ENCODE assay signal across 9 cellular contexts in the genomic region with DNA sequence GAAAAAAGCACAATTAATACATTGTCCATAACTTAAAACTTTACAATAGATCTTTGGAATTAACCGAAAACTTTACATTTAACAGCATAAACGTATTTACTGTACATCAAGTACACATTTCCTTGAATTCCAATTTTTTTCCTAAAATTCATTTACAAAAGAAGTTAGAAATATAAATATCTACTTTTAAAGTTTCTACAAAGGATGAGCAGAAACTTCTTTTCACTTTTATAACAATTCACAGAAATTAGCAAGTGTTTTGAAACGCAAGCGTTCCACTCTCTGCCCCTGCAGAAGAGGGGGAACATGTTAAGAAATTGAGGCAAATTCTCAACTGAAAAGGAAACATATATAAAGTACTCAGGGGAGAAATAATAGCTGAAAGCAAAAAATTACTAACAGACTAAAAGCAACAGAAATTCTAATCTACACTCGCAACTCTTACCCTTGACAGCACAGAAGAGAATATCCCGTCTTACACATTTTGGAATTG. TPM values are rescaled to one million over a fixed set of nuclear protein-coding genes. Genes with fewer than 3 reads are reported as not detected.
DNase-seq lines count a peak whose midpoint lies in the region; ATAC-seq, FAIRE-seq and TF ChIP-seq lines count a peak whose summit lies in the region.
"Had no signal": no experiment of that assay in that cellular context is flagged by ENCODE, and none has a peak within 500 bp of the region (broad histone marks: within the 10 kb centered on the region; RNA-seq: fewer than 3 reads in every experiment).

No MANE protein-coding gene starts in this region.

- peaks cover 3% of the 10 kb centered on the region; the same call in 1 of the 2 replicates for H3K9me3 ChIP-seq in SK-N-SH
- H3K9me3 ChIP-seq in keratinocyte (ENCODE audit: control insufficient read depth, low read depth, low read length): peaks cover 2% of the 10 kb centered on the region
- H3K9me3 ChIP-seq in subcutaneous abdominal adipose tissue (ENCODE audit: control insufficient read depth in 5 of 5, low read length in 5 of 5): peaks cover 0 to 2% (median 0%) of the 10 kb centered on the region in 5 donors

- no peaks in the 10 kb centered on the region for H3K27me3 Mint-ChIP-seq in activated naive CD8-positive, alpha-beta T cell treated with anti-CD3 and anti-CD28 coated beads, Interleukin-2, amount 10 ng/mL, durations not matched to agents 7 days and 5 days

- no peak for TF ChIP-seq CTCF in SK-N-SH (IDR thresholded peaks at IDR 0.05)
- TF ChIP-seq CTCF in keratinocyte (optimal IDR thresholded peaks at IDR 0.05 in 1 of 3, IDR thresholded peaks at IDR 0.05 in 1 of 3, conservative IDR thresholded peaks at IDR 0.05 in 1 of 3; ENCODE audit: extremely low read depth in 1 of 3, insufficient read depth in 2 of 3, low read length in 3 of 3): no peak

- H3K27ac ChIP-seq in SK-N-SH (ENCODE audit: low read depth in 2 of 2, low read length in 1 of 2) (peak overlapping the region; percentile 97), keratinocyte (ENCODE audit: control insufficient read depth, insufficient read depth, low read length) (peak overlapping the region; percentile 99), subcutaneous abdominal adipose tissue (ENCODE audit: low read depth, low read length) (peak overlapping the region; percentile 99)

- H3K36me3 ChIP-seq in SK-N-SH (replicated peaks in 1 of 2; ENCODE audit: control insufficient read depth in 1 of 2, insufficient read depth in 2 of 2, low read length in 1 of 2) (peaks cover 7 to 8% of the 10 kb centered on the region in 2 experiments), keratinocyte (ENCODE audit: control insufficient read depth in 2 of 2, extremely low read depth in 1 of 2, insufficient read depth in 2 of 2, low read length in 2 of 2) (peaks cover 2 to 22% of the 10 kb centered on the region in 2 experiments), subcutaneous abdominal adipose tissue (ENCODE audit: control insufficient read depth in 5 of 5, insufficient read depth in 5 of 5, low read length in 5 of 5) (peaks cover 0 to 2% (median 0%) of the 10 kb centered on the region in 5 donors)

- no peak for FAIRE-seq in keratinocyte (lab: Jason Lieb, UNC)
- FAIRE-seq: A204.1 had no signal

- H3K9me2 ChIP-seq in SK-N-SH: no peaks in the 10 kb centered on the region

- H3K79me2 ChIP-seq in SK-N-SH (ENCODE audit: insufficient read depth) (peaks cover 57% of the 10 kb centered on the region), keratinocyte (ENCODE audit: control insufficient read depth, insufficient read depth, low read length) (peaks cover 63% of the 10 kb centered on the region)

- ATAC-seq in SK-N-SH treated with all-trans-retinoic acid at 6 μM for 48 hours (no peak), GM19463 (IDR thresholded peaks at IDR 0.05; ENCODE audit: unreplicated experiment) (no peak)
- no peak for ATAC-seq in activated naive CD8-positive, alpha-beta T cell treated with anti-CD3 and anti-CD28 coated beads, Interleukin-2, amount 10 ng/mL, durations not matched to agents 7 days and 5 days (ENCODE audit: low read depth)

- peaks cover 2% of the 10 kb centered on the region for H3K9me1 ChIP-seq in keratinocyte (ENCODE audit: control insufficient read depth, extremely low read depth, insufficient read depth, low read length)

- CTCF ChIA-PET in SK-N-SH (lab: Yijun Ruan, JAX): interaction anchor here (0.6 to 12.3 kb wide), 47 partner anchors 10 to 1136 kb away, joined by 3 to 121 read pairs (median 4); partner anchors contain the start of gene AGPS

- H3K9ac ChIP-seq in SK-N-SH (peak overlapping the region; percentile 98), keratinocyte (ENCODE audit: control insufficient read depth, extremely low read depth, insufficient read depth, low read length) (peak overlapping the region; percentile 97), subcutaneous abdominal adipose tissue (ENCODE audit: low read length in 5 of 5) (peak overlapping the region in 4 of 5 donors; percentile 84 to 99 (median 93))

- peaks cover 54% of the 10 kb centered on the region for H3K4me1 Mint-ChIP-seq in activated naive CD8-positive, alpha-beta T cell treated with anti-CD3 and anti-CD28 coated beads, Interleukin-2, amount 10 ng/mL, durations not matched to agents 7 days and 5 days

- peak overlapping the region; percentile 71 to 93 for H3K4me3 ChIP-seq in SK-N-SH (ENCODE audit: low read depth in 2 of 2, low read length in 1 of 2)
- peak overlapping the region; percentile 88 to 99 (median 92) for H3K4me3 ChIP-seq in keratinocyte (ENCODE audit: control insufficient read depth in 2 of 3, extremely low read depth in 1 of 3, insufficient read depth in 2 of 3, low read depth in 1 of 3, low read length in 3 of 3)
- H3K4me3 ChIP-seq in subcutaneous abdominal adipose tissue (ENCODE audit: low read depth in 1 of 5, low read length in 5 of 5): peak overlapping the region; percentile 67 to 84 (median 77)

- H2AFZ ChIP-seq in SK-N-SH (ENCODE audit: low read depth): no peak overlapping the region
- H2AFZ ChIP-seq in keratinocyte (ENCODE audit: control insufficient read depth, low read length): no peak overlapping the region

- DNase-seq in SK-N-SH (no peak), keratinocyte (ENCODE audit: low read depth, low spot score) (no peak), EL (no peak), ecto neural progenitor cell (ENCODE audit: low spot score) (no peak)
- DNase-seq in activated naive CD8-positive, alpha-beta T cell treated with anti-CD3 and anti-CD28 coated beads, Interleukin-2, amount 10 ng/mL, durations not matched to agents 7 days and 5 days: no peak

- no peak for TF ChIP-seq RAD21 in SK-N-SH (IDR thresholded peaks at IDR 0.05; ENCODE audit: low read length)

- dilution Hi-C loops in keratinocyte (cut with MboI; ENCODE audit: extremely low pct_ligation_motif_present, low sequenced_read_pairs): no loop called here

- no peak for TF ChIP-seq EP300 in SK-N-SH (IDR thresholded peaks at IDR 0.05; ENCODE audit: borderline replicate concordance in 1 of 2, low read depth in 1 of 2, low read length in 1 of 2)

- peak overlapping the region; percentile 97 for H3K4me3 Mint-ChIP-seq in activated naive CD8-positive, alpha-beta T cell treated with anti-CD3 and anti-CD28 coated beads, Interleukin-2, amount 10 ng/mL, durations not matched to agents 7 days and 5 days

- peaks cover 10% of the 10 kb centered on the region for H3F3A ChIP-seq in SK-N-SH (replicated peaks; ENCODE audit: insufficient read depth)

- POLR2A ChIA-PET in SK-N-SH (lab: Yijun Ruan, JAX): interaction anchor here (0.6 to 2.5 kb wide), 8 partner anchors 10 to 129 kb away, joined by 3 to 28 read pairs (median 4); partner anchors contain the start of genes AGPS and HNRNPA3
- POLR2A ChIA-PET in activated naive CD8-positive, alpha-beta T cell treated with anti-CD3 and anti-CD28 coated beads, Interleukin-2, amount 10 ng/mL, durations not matched to agents 7 days and 5 days (lab: Charles Lee): interaction anchor here (0.6 to 7.5 kb wide), 27 partner anchors 9 to 130 kb away, joined by 3 to 256 read pairs (median 14); partner anchors contain the start of genes AGPS and HNRNPA3

- H4K20me1 ChIP-seq in SK-N-SH (ENCODE audit: insufficient read depth): peaks cover 51% of the 10 kb centered on the region
- peaks cover 20% of the 10 kb centered on the region for H4K20me1 ChIP-seq in keratinocyte (ENCODE audit: control insufficient read depth, extremely low read depth, insufficient read depth, low read length)

- WGBS in SK-N-SH (ENCODE audit: low lambda C conversion rate): 7% methylated on average over 6 of the region's 6 CpGs

- H3K27ac Mint-ChIP-seq in activated naive CD8-positive, alpha-beta T cell treated with anti-CD3 and anti-CD28 coated beads, Interleukin-2, amount 10 ng/mL, durations not matched to agents 7 days and 5 days: peak overlapping the region; percentile 97

- H3K27me3 ChIP-seq in SK-N-SH (ENCODE audit: insufficient read depth): no peaks in the 10 kb centered on the region
- no peaks in the 10 kb centered on the region for H3K27me3 ChIP-seq in keratinocyte (ENCODE audit: control insufficient read depth, extremely low read depth, insufficient read depth, low read length)
- H3K27me3 ChIP-seq in subcutaneous abdominal adipose tissue (ENCODE audit: control insufficient read depth in 5 of 5, insufficient read depth in 4 of 5, low read length in 5 of 5): no peaks in the 10 kb centered on the region

- H3K4me1 ChIP-seq in SK-N-SH (ENCODE audit: control insufficient read depth in 1 of 2, insufficient read depth in 2 of 2, low read depth in 1 of 2, low read length in 1 of 2) (peaks cover 17 to 22% of the 10 kb centered on the region in 2 experiments), keratinocyte (ENCODE audit: control insufficient read depth, extremely low read depth, insufficient read depth, low read length) (peaks cover 39% of the 10 kb centered on the region), subcutaneous abdominal adipose tissue (ENCODE audit: control insufficient read depth in 5 of 5, insufficient read depth in 5 of 5, low read length in 5 of 5) (peaks cover 0 to 54% (median 50%) of the 10 kb centered on the region in 5 donors)

- H3K9me3 Mint-ChIP-seq in activated naive CD8-positive, alpha-beta T cell treated with anti-CD3 and anti-CD28 coated beads, Interleukin-2, amount 10 ng/mL, durations not matched to agents 7 days and 5 days: peaks cover 4% of the 10 kb centered on the region

- H3K4me2 ChIP-seq in SK-N-SH (peak overlapping the region; percentile 92), keratinocyte (ENCODE audit: control insufficient read depth, extremely low read depth, insufficient read depth, low read depth, low read length) (peak overlapping the region; percentile 97)

- peaks cover 29% of the 10 kb centered on the region for H3K36me3 Mint-ChIP-seq in activated naive CD8-positive, alpha-beta T cell treated with anti-CD3 and anti-CD28 coated beads, Interleukin-2, amount 10 ng/mL, durations not matched to agents 7 days and 5 days

RNA-seq across cellular contexts. Expression of gene NFE2L2, which starts 1.5 kb away (rescaled TPM):
- polyA plus RNA-seq in SK-N-SH (2012; rRNA removed): 40.9 and 61.9 TPM in 2 replicates
- polyA plus RNA-seq in SK-N-SH (2012; cell fraction: cytosol; rRNA removed): 57.8 and 59.5 TPM in 2 replicates
- polyA plus RNA-seq in SK-N-SH (2012; cell fraction: nucleus; rRNA removed): 51.9 and 65.3 TPM in 2 replicates
- 10 to 100 TPM; 71.0 to 78.8 TPM for total RNA-seq in activated naive CD8-positive, alpha-beta T cell treated with anti-CD3 and anti-CD28 coated beads, Interleukin-2, amount 10 ng/mL, durations not matched to agents 7 days and 5 days
- polyA plus RNA-seq in keratinocyte: 148 to 209 TPM (median 177 TPM) in 3 replicates
- 270 TPM for polyA plus RNA-seq in keratinocyte (2011; ENCODE audit: low read depth)
- polyA plus RNA-seq in keratinocyte (2011; cell fraction: cytosol; rRNA removed): 125 and 255 TPM in 2 replicates
- polyA plus RNA-seq in keratinocyte (2011; cell fraction: nucleus; rRNA removed): 188 and 209 TPM in 2 replicates
- 73.8 and 149 TPM in 2 replicates for polyA plus RNA-seq in keratinocyte (2012; ENCODE audit: low replicate concordance)
- 111 to 217 TPM (median 195 TPM) in 3 replicates for polyA minus RNA-seq in keratinocyte
- 156 TPM for polyA minus RNA-seq in keratinocyte (2011; cell fraction: cytosol; rRNA and poly(A)+ RNA removed)
- polyA minus RNA-seq in keratinocyte (2011; cell fraction: nucleus; rRNA and poly(A)+ RNA removed): 72.8 and 148 TPM in 2 replicates

RNA-seq across cellular contexts. Expression of gene HNRNPA3, which starts 50.4 kb away (rescaled TPM):
- polyA plus RNA-seq in SK-N-SH (2012; rRNA removed): 86.5 and 102 TPM in 2 replicates
- 125 and 185 TPM in 2 replicates for polyA plus RNA-seq in SK-N-SH (2012; cell fraction: cytosol; rRNA removed)
- 58.1 and 110 TPM in 2 replicates for polyA plus RNA-seq in SK-N-SH (2012; cell fraction: nucleus; rRNA removed)
- total RNA-seq in activated naive CD8-positive, alpha-beta T cell treated with anti-CD3 and anti-CD28 coated beads, Interleukin-2, amount 10 ng/mL, durations not matched to agents 7 days and 5 days: 100 to 1,000 TPM; 250 to 256 TPM
- polyA plus RNA-seq in keratinocyte: 53.1 to 178 TPM (median 74.6 TPM) in 3 replicates
- polyA plus RNA-seq in keratinocyte (2011; ENCODE audit: low read depth): 162 TPM
- 90.2 and 96.4 TPM in 2 replicates for polyA plus RNA-seq in keratinocyte (2011; cell fraction: cytosol; rRNA removed)
- polyA plus RNA-seq in keratinocyte (2011; cell fraction: nucleus; rRNA removed): 71.8 and 126 TPM in 2 replicates
- 140 and 399 TPM in 2 replicates for polyA plus RNA-seq in keratinocyte (2012; ENCODE audit: low replicate concordance)
- polyA minus RNA-seq in keratinocyte: 9.2 to 36.1 TPM (median 10.7 TPM) in 3 replicates
- polyA minus RNA-seq in keratinocyte (2011; cell fraction: cytosol; rRNA and poly(A)+ RNA removed): 23.8 TPM
- 17.0 and 32.5 TPM in 2 replicates for polyA minus RNA-seq in keratinocyte (2011; cell fraction: nucleus; rRNA and poly(A)+ RNA removed)
